In genomic region chr19:32373614-32374295, GRCh38 we compare ENCODE assay signal across 8 cellular contexts. TPM values are rescaled to one million over a fixed set of nuclear protein-coding genes. Genes with fewer than 3 reads are reported as not detected.
A peak's percentile ranks its signal among the peaks of the same experiment; 100 is the strongest.
DNase-seq lines count a peak whose midpoint lies in the region; ATAC-seq, FAIRE-seq and TF ChIP-seq lines count a peak whose summit lies in the region.

No MANE protein-coding gene starts in this region.

- no TSS peak for BruUV-seq in HepG2 (replicated peaks; lab: Mats Ljungman, UMichigan)

- TF ChIP-seq POLR2A in breast epithelium (IDR thresholded peaks at IDR 0.05) (no peak), HepG2 (IDR thresholded peaks at IDR 0.05; ENCODE audit: insufficient read depth in 1 of 2, low read depth in 2 of 2, low read length in 2 of 2) (peak in 1 of 2 experiments; percentile 82; a peak in 2 of 4 replicates)

- H4K20me1 ChIP-seq in HepG2 (ENCODE audit: insufficient read depth, low read length), result no peaks in the 10 kb centered on the region; the same call in 1 of the 2 replicates

- H3K9me3 Mint-ChIP-seq in stimulated activated naive CD8-positive, alpha-beta T cell treated with anti-CD3 and anti-CD28 coated beads, Interleukin-15, amount 100 ng/mL, for 72 hours, result no peaks in the 10 kb centered on the region

- TF ChIP-seq EP300 in HepG2 (IDR thresholded peaks at IDR 0.05; ENCODE audit: low read depth in 2 of 2, low read length in 2 of 2) (peak; percentile 85 to 89), HepG2 (CRISPR knock-in tag; IDR thresholded peaks at IDR 0.05; ENCODE audit: borderline replicate concordance) (peak; percentile 80)

- DNase-seq in AG09319 (ENCODE audit: extremely low read depth, low read depth) (peak; percentile 93), NCI-H2107 treated with DMSO at 0.1 percent for 48 hours (lab: John Stamatoyannopoulos, UW; ENCODE audit: unreplicated experiment) (peak; percentile 70), breast epithelium (ENCODE audit: low spot score in 2 of 2) (peak in 1 of 2 donors; percentile 63), HepG2 (ENCODE audit: low spot score) (peak; percentile 100)
- no peak for DNase-seq in stimulated activated naive CD8-positive, alpha-beta T cell treated with anti-CD3 and anti-CD28 coated beads, Interleukin-15, amount 100 ng/mL, for 72 hours
- no peak for DNase-seq in activated CD4-positive, alpha-beta T cell treated with anti-CD3 and anti-CD28 coated beads, Interleukin-2, amount 50 U/mL, for 1 hour

- CTCF ChIA-PET in HepG2 (lab: Yijun Ruan, JAX; ENCODE audit: low intra/inter-chr PET ratio, low total read pairs), result interaction anchor here (1.7 kb wide), 1 partner anchor 33 kb away, joined by 3 read pairs; no protein-coding TSS in a partner anchor

- in situ Hi-C loops in HepG2 (cut with HindIII; ENCODE audit: extremely low pct_ligation_motif_present, low pct_unique_long_range_greater_than_20kb), result no loop called here

- peak; percentile 99 for FAIRE-seq in HepG2 (lab: Jason Lieb, UNC)

- H3K4me2 ChIP-seq in HepG2 (ENCODE audit: low read depth, low read length), result peak overlapping the region; percentile 91

- H3K27ac Mint-ChIP-seq in stimulated activated naive CD8-positive, alpha-beta T cell treated with anti-CD3 and anti-CD28 coated beads, Interleukin-15, amount 100 ng/mL, for 72 hours, result no peak overlapping the region

- H2AFZ ChIP-seq in HepG2 (ENCODE audit: low read length), result no peak overlapping the region

- H3K4me1 Mint-ChIP-seq in stimulated activated naive CD8-positive, alpha-beta T cell treated with anti-CD3 and anti-CD28 coated beads, Interleukin-15, amount 100 ng/mL, for 72 hours, result no peaks in the 10 kb centered on the region

- H3K9me3 ChIP-seq in breast epithelium (no peaks in the 10 kb centered on the region), HepG2 (ENCODE audit: low read length) (no peaks in the 10 kb centered on the region; the same call in 1 of the 2 replicates)

- peak overlapping the region; percentile 83 for H3K9ac ChIP-seq in HepG2 (ENCODE audit: insufficient read depth, low read depth, low read length)

- no peak overlapping the region for H3K4me3 Mint-ChIP-seq in stimulated activated naive CD8-positive, alpha-beta T cell treated with anti-CD3 and anti-CD28 coated beads, Interleukin-15, amount 100 ng/mL, for 72 hours

- intact Hi-C loops in breast epithelium (cut with DNase I; ENCODE audit: low total_unique reads), result no loop called here
- intact Hi-C loops in HepG2 (cut with micrococcal nuclease; ENCODE audit: unreplicated experiment), result loop anchor here (1.0 to 5.0 kb wide), 3 partner anchors 10 to 37 kb away; partner anchors contain the start of gene DPY19L3

- TF ChIP-seq RAD21 in HepG2 (CRISPR knock-in tag; IDR thresholded peaks at IDR 0.05), result 0 out of 2 replicates have a peak, but pooled peaks have one; percentile 15

- H3K4me1 ChIP-seq in breast epithelium (no peaks in the 10 kb centered on the region), HepG2 (ENCODE audit: insufficient read depth, low read length) (peaks cover 53% of the 10 kb centered on the region)

- ATAC-seq in HepG2, result peak; percentile 99
- no peak for ATAC-seq in stimulated activated naive CD8-positive, alpha-beta T cell treated with anti-CD3 and anti-CD28 coated beads, Interleukin-15, amount 100 ng/mL, for 72 hours
- ATAC-seq in HG02623 (IDR thresholded peaks at IDR 0.05; ENCODE audit: unreplicated experiment), result no peak
- no peak for ATAC-seq in HG02610 (IDR thresholded peaks at IDR 0.05; ENCODE audit: unreplicated experiment)

- H3K27ac ChIP-seq in breast epithelium (peak overlapping the region; percentile 70 to 77), HepG2 (ENCODE audit: extremely low read length, insufficient read depth, low read length) (peak overlapping the region; percentile 98)

- TF ChIP-seq CTCF in AG09319 (IDR thresholded peaks at IDR 0.05; ENCODE audit: low read depth, low read length), result no peak
- no peak for TF ChIP-seq CTCF in breast epithelium (IDR thresholded peaks at IDR 0.05)
- TF ChIP-seq CTCF in HepG2 (CRISPR knock-in tag; IDR thresholded peaks at IDR 0.05), result no peak

- H3K36me3 ChIP-seq in breast epithelium (peaks cover 5% of the 10 kb centered on the region), HepG2 (replicated peaks in 1 of 2; ENCODE audit: control insufficient read depth in 1 of 2, insufficient read depth in 2 of 2, low read length in 2 of 2) (peaks cover 6 to 32% of the 10 kb centered on the region in 2 experiments)

- WGBS in HepG2 (ENCODE audit: low lambda C conversion rate), result 2% methylated on average over 9 of the region's 9 CpGs

- H3K27me3 Mint-ChIP-seq in stimulated activated naive CD8-positive, alpha-beta T cell treated with anti-CD3 and anti-CD28 coated beads, Interleukin-15, amount 100 ng/mL, for 72 hours, result no peaks in the 10 kb centered on the region

- peaks cover 32% of the 10 kb centered on the region for H3K79me2 ChIP-seq in HepG2 (ENCODE audit: insufficient read depth, low read length)

- POLR2A ChIA-PET in HepG2 (lab: Yijun Ruan, JAX), result interaction anchor here (1.0 to 3.3 kb wide), 9 partner anchors 10 to 207 kb away, joined by 3 to 31 read pairs (median 9); partner anchors contain the start of genes DPY19L3, PDCD5 and ZNF507

- H3K27me3 ChIP-seq in breast epithelium (no peaks in the 10 kb centered on the region), HepG2 (ENCODE audit: control insufficient read depth in 1 of 2, insufficient read depth in 2 of 2, low read length in 2 of 2) (no peaks in the 10 kb centered on the region)

- H3K4me3 ChIP-seq in breast epithelium (no peak overlapping the region), HepG2 (replicated peaks in 1 of 3; ENCODE audit: insufficient read depth in 1 of 3, low read depth in 2 of 3, low read length in 3 of 3) (peak overlapping the region; percentile 9 to 50 (median 32); a peak in 4 of 6 replicates)

TF ChIP-seq in HepG2, 621 proteins besides CTCF, POLR2A, EP300 and RAD21 (continues in another document):
- TF ChIP-seq, protein P1, sequence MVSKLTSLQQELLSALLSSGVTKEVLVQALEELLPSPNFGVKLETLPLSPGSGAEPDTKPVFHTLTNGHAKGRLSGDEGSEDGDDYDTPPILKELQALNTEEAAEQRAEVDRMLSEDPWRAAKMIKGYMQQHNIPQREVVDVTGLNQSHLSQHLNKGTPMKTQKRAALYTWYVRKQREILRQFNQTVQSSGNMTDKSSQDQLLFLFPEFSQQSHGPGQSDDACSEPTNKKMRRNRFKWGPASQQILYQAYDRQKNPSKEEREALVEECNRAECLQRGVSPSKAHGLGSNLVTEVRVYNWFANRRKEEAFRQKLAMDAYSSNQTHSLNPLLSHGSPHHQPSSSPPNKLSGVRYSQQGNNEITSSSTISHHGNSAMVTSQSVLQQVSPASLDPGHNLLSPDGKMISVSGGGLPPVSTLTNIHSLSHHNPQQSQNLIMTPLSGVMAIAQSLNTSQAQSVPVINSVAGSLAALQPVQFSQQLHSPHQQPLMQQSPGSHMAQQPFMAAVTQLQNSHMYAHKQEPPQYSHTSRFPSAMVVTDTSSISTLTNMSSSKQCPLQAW (CRISPR knock-in tag; IDR thresholded peaks at IDR 0.05), result peak; percentile 90

RNA-seq across cellular contexts. Expression of gene ZNF507, which starts 28.3 kb away (rescaled TPM):
- total RNA-seq in breast epithelium (10 to 100 TPM; 19.2 to 32.1 (median 27.5) TPM), HepG2 (2016; rRNA removed; fragmentation: Illumina TruSeq; extraction: Trizol) (7.3 and 16.4 TPM in 2 replicates)
- total RNA-seq in HepG2 (2016; cell fraction: cytosol; rRNA removed; fragmentation: Illumina TruSeq; extraction: Trizol; ENCODE audit: low read depth), result 1.8 TPM in 2 replicates
- 6.3 and 13.8 TPM in 2 replicates for total RNA-seq in HepG2 (2016; cell fraction: insoluble cytoplasmic fraction; rRNA removed; fragmentation: Illumina TruSeq; extraction: Trizol)
- total RNA-seq in HepG2 (2016; cell fraction: membrane; rRNA removed; fragmentation: Illumina TruSeq; extraction: Trizol), result 5.9 and 7.7 TPM in 2 replicates
- total RNA-seq in HepG2 (2016; cell fraction: nucleus; rRNA removed; fragmentation: Illumina TruSeq; extraction: Trizol), result 17.9 and 18.0 TPM in 2 replicates
- polyA plus RNA-seq in HepG2 (2011; rRNA removed), result 9.3 and 10.9 TPM in 2 replicates
- 4.4 and 7.4 TPM in 2 replicates for polyA plus RNA-seq in HepG2 (2011; cell fraction: cytosol; rRNA removed)
- polyA plus RNA-seq in HepG2 (2011; cell fraction: nucleus; rRNA removed), result 9.6 and 11.6 TPM in 2 replicates
- polyA plus RNA-seq in HepG2 (2012), result 8.5 and 10.8 TPM in 2 replicates
- 0.23 and 0.26 TPM in 2 replicates for polyA plus RNA-seq in HepG2 (2016; cell fraction: cytosol; fragmentation: Illumina TruSeq; extraction: Trizol; ENCODE audit: low read depth)
- 12.0 TPM in 2 replicates for polyA plus RNA-seq in HepG2 (2016; cell fraction: insoluble cytoplasmic fraction; fragmentation: Illumina TruSeq; extraction: Trizol; ENCODE audit: low read depth)
- 1.4 and 1.5 TPM in 2 replicates for polyA plus RNA-seq in HepG2 (2016; cell fraction: membrane; fragmentation: Illumina TruSeq; extraction: Trizol; ENCODE audit: low read depth)
- 20.3 and 21.4 TPM in 2 replicates for polyA plus RNA-seq in HepG2 (2016; cell fraction: nucleus; fragmentation: Illumina TruSeq; extraction: Trizol; ENCODE audit: insufficient read depth, low read depth)
- 8.0 and 18.6 TPM in 2 replicates for polyA minus RNA-seq in HepG2 (2011; rRNA and poly(A)+ RNA removed; ENCODE audit: low replicate concordance)
- polyA minus RNA-seq in HepG2 (2011; cell fraction: cytosol; rRNA and poly(A)+ RNA removed), result 8.3 and 12.6 TPM in 2 replicates
- 38.0 and 39.0 TPM in 2 replicates for polyA minus RNA-seq in HepG2 (2011; cell fraction: nucleus; rRNA and poly(A)+ RNA removed)

RNA-seq across cellular contexts. Expression of gene DPY19L3, which starts 31.8 kb away (rescaled TPM):
- total RNA-seq in breast epithelium, result 10 to 100 TPM; 23.8 to 33.1 (median 25.8) TPM
- 9.8 and 25.2 TPM in 2 replicates for total RNA-seq in HepG2 (2016; rRNA removed; fragmentation: Illumina TruSeq; extraction: Trizol)
- 1.6 and 2.4 TPM in 2 replicates for total RNA-seq in HepG2 (2016; cell fraction: cytosol; rRNA removed; fragmentation: Illumina TruSeq; extraction: Trizol; ENCODE audit: low read depth)
- total RNA-seq in HepG2 (2016; cell fraction: insoluble cytoplasmic fraction; rRNA removed; fragmentation: Illumina TruSeq; extraction: Trizol), result 11.2 and 21.8 TPM in 2 replicates
- total RNA-seq in HepG2 (2016; cell fraction: membrane; rRNA removed; fragmentation: Illumina TruSeq; extraction: Trizol), result 5.2 and 5.7 TPM in 2 replicates
- 53.6 and 61.6 TPM in 2 replicates for total RNA-seq in HepG2 (2016; cell fraction: nucleus; rRNA removed; fragmentation: Illumina TruSeq; extraction: Trizol)
- polyA plus RNA-seq in HepG2 (2011; rRNA removed), result 21.6 and 22.9 TPM in 2 replicates
- 14.4 and 15.5 TPM in 2 replicates for polyA plus RNA-seq in HepG2 (2011; cell fraction: cytosol; rRNA removed)
- polyA plus RNA-seq in HepG2 (2011; cell fraction: nucleus; rRNA removed), result 117 and 122 TPM in 2 replicates
- 15.6 and 16.7 TPM in 2 replicates for polyA plus RNA-seq in HepG2 (2012)
- polyA plus RNA-seq in HepG2 (2016; cell fraction: cytosol; fragmentation: Illumina TruSeq; extraction: Trizol; ENCODE audit: low read depth), result 0.78 and 0.86 TPM in 2 replicates
- 7.6 and 8.8 TPM in 2 replicates for polyA plus RNA-seq in HepG2 (2016; cell fraction: insoluble cytoplasmic fraction; fragmentation: Illumina TruSeq; extraction: Trizol; ENCODE audit: low read depth)
- 3.2 and 3.3 TPM in 2 replicates for polyA plus RNA-seq in HepG2 (2016; cell fraction: membrane; fragmentation: Illumina TruSeq; extraction: Trizol; ENCODE audit: low read depth)
- polyA plus RNA-seq in HepG2 (2016; cell fraction: nucleus; fragmentation: Illumina TruSeq; extraction: Trizol; ENCODE audit: insufficient read depth, low read depth), result 60.1 and 76.3 TPM in 2 replicates
- 25.0 and 30.6 TPM in 2 replicates for polyA minus RNA-seq in HepG2 (2011; rRNA and poly(A)+ RNA removed; ENCODE audit: low replicate concordance)
- polyA minus RNA-seq in HepG2 (2011; cell fraction: cytosol; rRNA and poly(A)+ RNA removed), result 22.8 and 24.8 TPM in 2 replicates
- polyA minus RNA-seq in HepG2 (2011; cell fraction: nucleus; rRNA and poly(A)+ RNA removed), result 128 and 146 TPM in 2 replicates

Comparison
In these comparisons a context has a peak if more than half of its experiments do, and no peak if none do; other contexts are left out.
1. DNase-seq: peak in AG09319 (single experiment), NCI-H2107 treated with DMSO at 0.1 percent for 48 hours (single experiment) and HepG2 (single experiment); none in stimulated activated naive CD8-positive, alpha-beta T cell treated with anti-CD3 and anti-CD28 coated beads, Interleukin-15, amount 100 ng/mL, for 72 hours (0 of 2) and activated CD4-positive, alpha-beta T cell treated with anti-CD3 and anti-CD28 coated beads, Interleukin-2, amount 50 U/mL, for 1 hour (single experiment).
2. H3K4me3 ChIP-seq: peak in HepG2 (3 of 3); none in breast epithelium (0 of 3).